Comparison of ENCODE assay signal across 9 cellular contexts in the genomic region with DNA sequence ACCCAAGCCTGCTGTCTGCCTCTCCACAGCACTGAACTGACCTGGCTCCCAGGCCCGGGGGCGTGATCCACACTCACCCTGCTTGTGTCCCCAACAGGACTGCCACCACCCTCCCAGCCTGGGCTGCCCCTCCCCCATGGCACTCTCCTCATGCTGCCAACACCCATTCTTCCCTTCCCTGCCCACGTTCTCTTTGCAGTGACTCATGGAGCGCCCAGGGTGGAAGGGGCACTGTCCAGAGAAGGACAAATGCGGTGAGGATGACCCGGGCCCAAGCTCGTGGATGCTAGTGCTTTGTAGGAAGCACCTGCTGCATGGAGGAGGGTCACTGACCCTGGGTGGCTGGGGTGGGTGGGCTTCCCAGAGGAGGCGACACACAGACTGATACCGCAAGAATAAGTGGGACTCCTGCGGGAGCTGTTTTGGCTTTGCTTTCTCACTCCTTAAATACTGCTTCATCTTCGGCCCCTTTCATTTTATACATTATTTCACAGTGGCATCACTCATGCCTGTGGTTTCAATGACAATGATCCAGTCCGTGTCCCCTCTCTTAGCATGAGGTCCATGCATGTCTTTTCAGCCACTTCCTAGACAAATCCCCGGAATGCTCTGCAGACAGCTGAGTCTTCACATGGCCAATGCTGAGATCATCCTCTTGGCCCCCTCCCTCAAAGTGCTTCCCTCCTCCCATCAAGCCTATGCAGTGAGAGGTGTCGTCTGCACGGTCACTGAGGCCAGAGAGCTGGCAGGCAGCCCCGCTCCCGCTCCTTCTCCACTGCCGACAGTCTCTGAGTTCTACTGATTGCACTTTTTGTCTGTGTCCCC. TPM values are rescaled to one million over a fixed set of nuclear protein-coding genes. Genes with fewer than 3 reads are reported as not detected.
DNase-seq lines count a peak whose midpoint lies in the region; ATAC-seq and TF ChIP-seq lines count a peak whose summit lies in the region.
"Had no signal": no experiment of that assay in that cellular context is flagged by ENCODE, and none has a peak within 500 bp of the region (broad histone marks: within the 10 kb centered on the region; RNA-seq: fewer than 3 reads in every experiment).

No MANE protein-coding gene starts in this region.

- H4K12ac ChIP-seq in trophoblast cell (ENCODE audit: low read depth, low read length): no peak overlapping the region

- H3K4ac ChIP-seq in H9 (ENCODE audit: low read depth, low read length) (no peak overlapping the region), trophoblast cell (ENCODE audit: low read depth, low read length) (no peak overlapping the region)

- peak overlapping the region; percentile 98 for H3K27ac Mint-ChIP-seq in CD8-positive, alpha-beta T cell
- H3K27ac Mint-ChIP-seq in H9: peak overlapping the region in 2 of 3 experiments; percentile 58 to 68; a peak in 3 of 7 replicates
- H3K27ac Mint-ChIP-seq in activated naive CD4-positive, alpha-beta T cell treated with anti-CD3 and anti-CD28 coated beads, Interleukin-2, amount 50 U/mL, for 72 hours: peak overlapping the region; percentile 84 to 86
- H3K27ac Mint-ChIP-seq in neural progenitor cell: peak overlapping the region; percentile 92
- H3K27ac Mint-ChIP-seq: progenitor cell of endocrine pancreas had no signal

- H3K9me3 Mint-ChIP-seq in CD8-positive, alpha-beta T cell: no peaks in the 10 kb centered on the region
- H3K9me3 Mint-ChIP-seq in H9 (no peaks in the 10 kb centered on the region), neural progenitor cell (peaks cover 15% of the 10 kb centered on the region)
- H3K9me3 Mint-ChIP-seq in activated naive CD4-positive, alpha-beta T cell treated with anti-CD3 and anti-CD28 coated beads, Interleukin-2, amount 50 U/mL, for 72 hours: no peaks in the 10 kb centered on the region

- no peak overlapping the region for H4K8ac ChIP-seq in H9 (replicated peaks; ENCODE audit: insufficient read length, low read depth, low read length)
- H4K8ac ChIP-seq in trophoblast cell (ENCODE audit: low read depth, low read length): no peak overlapping the region

- POLR2A ChIA-PET in CD8-positive, alpha-beta T cell (lab: Charles Lee): interaction anchor here (1.5 to 2.2 kb wide), 2 partner anchors 14 to 17 kb away, joined by 6 to 15 read pairs; partner anchors contain the start of gene CDK5R1

- no peaks in the 10 kb centered on the region for H3K23me2 ChIP-seq in H9 (ENCODE audit: insufficient read length, low read depth, low read length, poor library complexity, severe bottlenecking)

- no peaks in the 10 kb centered on the region for H3K27me3 Mint-ChIP-seq in CD8-positive, alpha-beta T cell (ENCODE audit: low read depth)
- H3K27me3 Mint-ChIP-seq in H9 (ENCODE audit: low read depth) (no peaks in the 10 kb centered on the region; the same call in 1 of the 2 replicates), neural progenitor cell (ENCODE audit: insufficient read depth, low read depth) (peaks cover 6% of the 10 kb centered on the region)
- H3K27me3 Mint-ChIP-seq: progenitor cell of endocrine pancreas had no signal

- H3F3A ChIP-seq in neural progenitor cell (ENCODE audit: low read depth): no peaks in the 10 kb centered on the region

- intact Hi-C loops in CD8-positive, alpha-beta T cell (cut with DNase I, micrococcal nuclease): loop anchor here in 1 of 2 experiments (5.0 kb wide), 1 partner anchor 53 kb away; no protein-coding TSS in a partner anchor

- no peak for ATAC-seq in CD8-positive, alpha-beta T cell
- peak in 1 of 2 donors; percentile 33 for ATAC-seq in activated naive CD4-positive, alpha-beta T cell treated with anti-CD3 and anti-CD28 coated beads, Interleukin-2, amount 50 U/mL, for 72 hours
- no peak for ATAC-seq in GM19397 (IDR thresholded peaks at IDR 0.05; ENCODE audit: unreplicated experiment)

- peaks cover 83% of the 10 kb centered on the region for H3K4me1 ChIP-seq in CD8-positive, alpha-beta T cell (ENCODE audit: insufficient read depth, low read length)
- H3K4me1 ChIP-seq in H9 (ENCODE audit: insufficient read depth, low read length) (no peaks in the 10 kb centered on the region), neural progenitor cell (peaks cover 5% of the 10 kb centered on the region), trophoblast cell (ENCODE audit: control insufficient read depth in 1 of 2, insufficient read depth in 2 of 2, low read length in 2 of 2) (no peaks in the 10 kb centered on the region)

- CTCF ChIA-PET in CD8-positive, alpha-beta T cell (lab: Charles Lee): interaction anchor here (1.0 to 1.6 kb wide), 9 partner anchors 8 to 104 kb away, joined by 3 to 9 read pairs (median 4); no protein-coding TSS in a partner anchor

- H2BK120ac ChIP-seq in H9 (ENCODE audit: low read depth, low read length, poor library complexity, severe bottlenecking): no peak overlapping the region
- no peak overlapping the region for H2BK120ac ChIP-seq in trophoblast cell (ENCODE audit: insufficient read depth, low read length, poor library complexity)

- no peaks in the 10 kb centered on the region for H3K79me2 ChIP-seq in H9 (ENCODE audit: insufficient read depth, low read length)
- no peaks in the 10 kb centered on the region for H3K79me2 ChIP-seq in neural progenitor cell (ENCODE audit: low read depth)
- no peaks in the 10 kb centered on the region for H3K79me2 ChIP-seq in trophoblast cell (ENCODE audit: control insufficient read depth, insufficient read depth, low read length, poor library complexity)

- no peak overlapping the region for H3K4me2 ChIP-seq in H9 (ENCODE audit: insufficient read depth, insufficient read length, low read length)
- H3K4me2 ChIP-seq in neural progenitor cell: no peak overlapping the region
- H3K4me2 ChIP-seq in trophoblast cell (ENCODE audit: low read length): no peak overlapping the region

- H3T11ph ChIP-seq in H9 (ENCODE audit: low read length): no peak overlapping the region

- no peak overlapping the region for H3K9ac ChIP-seq in H9 (ENCODE audit: extremely low read depth, insufficient read length, low read length)
- no peak overlapping the region for H3K9ac ChIP-seq in neural progenitor cell
- H3K9ac ChIP-seq in trophoblast cell (ENCODE audit: low read length): no peak overlapping the region

- peak overlapping the region; percentile 68 for H3K4me3 Mint-ChIP-seq in CD8-positive, alpha-beta T cell
- no peak overlapping the region for H3K4me3 Mint-ChIP-seq in H9
- no peak overlapping the region for H3K4me3 Mint-ChIP-seq in neural progenitor cell

- H4K20me1 ChIP-seq in H9 (ENCODE audit: control insufficient read depth, insufficient read depth, insufficient read length): no peaks in the 10 kb centered on the region
- H4K20me1 ChIP-seq in neural progenitor cell (ENCODE audit: low read depth): no peaks in the 10 kb centered on the region

- H3K18ac ChIP-seq in H9 (ENCODE audit: insufficient read length, low read depth, low read length): no peak overlapping the region
- no peak overlapping the region for H3K18ac ChIP-seq in trophoblast cell (ENCODE audit: low read length)

- no peak overlapping the region for H4K5ac ChIP-seq in H9 (ENCODE audit: insufficient read length, low read depth, low read length)

- H3K27ac ChIP-seq in CD8-positive, alpha-beta T cell (ENCODE audit: low read depth, low read length): peak overlapping the region; percentile 60
- H3K27ac ChIP-seq in H9 (ENCODE audit: insufficient read length, low read depth, low read length): no peak overlapping the region
- H3K27ac ChIP-seq in neural progenitor cell: no peak overlapping the region
- H3K27ac ChIP-seq in trophoblast cell (ENCODE audit: low read depth, low read length): no peak overlapping the region

- peak in 2 of 7 experiments; percentile 30 to 69 for DNase-seq in CD8-positive, alpha-beta T cell
- DNase-seq in H9: no peak
- no peak for DNase-seq in activated naive CD4-positive, alpha-beta T cell treated with anti-CD3 and anti-CD28 coated beads, Interleukin-2, amount 50 U/mL, for 72 hours (ENCODE audit: low spot score in 2 of 2)
- no peak for DNase-seq in neural progenitor cell (ENCODE audit: low spot score)
- no peak for DNase-seq in GDM1 (lab: John Stamatoyannopoulos, UW)
- DNase-seq in DMS114 treated with DMSO at 0.1 percent for 48 hours (lab: John Stamatoyannopoulos, UW; ENCODE audit: unreplicated experiment): no peak
- DNase-seq in trophoblast cell: no peak

- H3K23ac ChIP-seq in H9 (ENCODE audit: insufficient read length, low read depth, low read length) (no peak overlapping the region), trophoblast cell (ENCODE audit: low read length) (no peak overlapping the region)

- H2AK5ac ChIP-seq in H9 (ENCODE audit: insufficient read length, low read length): no peak overlapping the region
- H2AK5ac ChIP-seq in trophoblast cell (ENCODE audit: low read length): no peak overlapping the region

- no peak overlapping the region for H4K91ac ChIP-seq in H9 (ENCODE audit: insufficient read length, low read depth, low read length)
- H4K91ac ChIP-seq in trophoblast cell (ENCODE audit: low read depth, low read length): no peak overlapping the region

- no peak for TF ChIP-seq CTCF in CD8-positive, alpha-beta T cell (IDR thresholded peaks at IDR 0.05)
- TF ChIP-seq CTCF in H9 (conservative IDR thresholded peaks at IDR 0.05) (no peak), neural progenitor cell (IDR thresholded peaks at IDR 0.05) (no peak)

- H3K4me1 Mint-ChIP-seq in CD8-positive, alpha-beta T cell (ENCODE audit: low read depth): peaks cover 87% of the 10 kb centered on the region
- H3K4me1 Mint-ChIP-seq in H9 (peaks cover 7 to 12% of the 10 kb centered on the region in 2 experiments), neural progenitor cell (peaks cover 29% of the 10 kb centered on the region)

- peak overlapping the region; percentile 12 for H3K4me3 ChIP-seq in CD8-positive, alpha-beta T cell (ENCODE audit: low read depth, low read length)
- no peak overlapping the region for H3K4me3 ChIP-seq in neural progenitor cell
- H3K4me3 ChIP-seq in trophoblast cell (ENCODE audit: low read depth, low read length): no peak overlapping the region

- no peak overlapping the region for H2BK15ac ChIP-seq in H9 (ENCODE audit: low read depth, low read length)

- H3K36me3 ChIP-seq in CD8-positive, alpha-beta T cell (ENCODE audit: insufficient read depth, low read length): no peaks in the 10 kb centered on the region
- no peaks in the 10 kb centered on the region for H3K36me3 ChIP-seq in neural progenitor cell
- no peaks in the 10 kb centered on the region for H3K36me3 ChIP-seq in trophoblast cell (ENCODE audit: control insufficient read depth in 1 of 2, insufficient read depth in 2 of 2, low read length in 2 of 2)

- H3K14ac ChIP-seq in H9 (ENCODE audit: insufficient read depth, low read length): no peak overlapping the region; the same call in 1 of the 2 replicates
- H3K14ac ChIP-seq in trophoblast cell (ENCODE audit: low read length): no peak overlapping the region

- H2BK12ac ChIP-seq in H9 (ENCODE audit: insufficient read length, low read depth, low read length) (no peak overlapping the region), trophoblast cell (ENCODE audit: low read length) (no peak overlapping the region)

- H3K79me1 ChIP-seq in H9 (ENCODE audit: insufficient read depth, low read depth, low read length, poor library complexity, severe bottlenecking): no peaks in the 10 kb centered on the region
- no peaks in the 10 kb centered on the region for H3K79me1 ChIP-seq in trophoblast cell (ENCODE audit: low read length)

- no peak overlapping the region for H3K56ac ChIP-seq in H9 (ENCODE audit: insufficient read length, low read depth, low read length)

- H3K9me3 ChIP-seq in CD8-positive, alpha-beta T cell (ENCODE audit: low read length): no peaks in the 10 kb centered on the region
- H3K9me3 ChIP-seq in H9 (ENCODE audit: control insufficient read depth, low read depth, low read length): no peaks in the 10 kb centered on the region
- H3K9me3 ChIP-seq in neural progenitor cell (ENCODE audit: low read depth): no peaks in the 10 kb centered on the region
- no peaks in the 10 kb centered on the region for H3K9me3 ChIP-seq in trophoblast cell (ENCODE audit: insufficient read depth, low read depth, low read length)

- H2AFZ ChIP-seq in H9 (ENCODE audit: low read length): no peak overlapping the region
- H2AFZ ChIP-seq in neural progenitor cell (replicated peaks): no peak overlapping the region
- H2AFZ ChIP-seq in trophoblast cell (ENCODE audit: insufficient read depth, low read length, poor library complexity): no peak overlapping the region

- WGBS in H9 (ENCODE audit: extremely low coverage, insufficient read length, low lambda C conversion rate): no CpG with 5 or more reads among the region's 18 CpGs
- no CpG with 5 or more reads among the region's 18 CpGs for WGBS in trophoblast cell (ENCODE audit: extremely low coverage, insufficient coverage, insufficient read length)

- H3K27me3 ChIP-seq in CD8-positive, alpha-beta T cell (ENCODE audit: insufficient read depth, low read length): no peaks in the 10 kb centered on the region
- H3K27me3 ChIP-seq in H9 (ENCODE audit: insufficient read depth, low read length): no peaks in the 10 kb centered on the region
- H3K27me3 ChIP-seq in neural progenitor cell: no peaks in the 10 kb centered on the region
- H3K27me3 ChIP-seq in trophoblast cell (ENCODE audit: insufficient read depth, low read length): no peaks in the 10 kb centered on the region

- no peak overlapping the region for H2BK5ac ChIP-seq in H9 (ENCODE audit: insufficient read length, low read length)
- H2BK5ac ChIP-seq in trophoblast cell (ENCODE audit: low read depth, low read length, poor library complexity): no peak overlapping the region

- H3K36me3 Mint-ChIP-seq in CD8-positive, alpha-beta T cell: no peaks in the 10 kb centered on the region
- peaks cover 0 to 5% (median 3%) of the 10 kb centered on the region in 3 experiments; a peak in 4 of 7 replicates for H3K36me3 Mint-ChIP-seq in H9 (ENCODE audit: insufficient read depth in 1 of 3, low read depth in 3 of 3)
- H3K36me3 Mint-ChIP-seq in activated naive CD4-positive, alpha-beta T cell treated with anti-CD3 and anti-CD28 coated beads, Interleukin-2, amount 50 U/mL, for 72 hours: peaks cover 4 to 9% of the 10 kb centered on the region in 2 donors
- H3K36me3 Mint-ChIP-seq in neural progenitor cell: no peaks in the 10 kb centered on the region

- H2BK20ac ChIP-seq in H9 (ENCODE audit: low read depth, low read length, poor library complexity, severe bottlenecking): no peak overlapping the region

RNA-seq across cellular contexts. Expression of gene CDK5R1, which starts 17.6 kb away (rescaled TPM):
- 1 to 10 TPM; 5.6 to 5.9 TPM for total RNA-seq in CD8-positive, alpha-beta T cell
- total RNA-seq in H9 (2021) (10.4 and 11.4 TPM in 2 replicates), neural progenitor cell (ENCODE audit: low replicate concordance) (6.9 and 8.8 TPM in 2 replicates)
- total RNA-seq in activated naive CD4-positive, alpha-beta T cell treated with anti-CD3 and anti-CD28 coated beads, Interleukin-2, amount 50 U/mL, for 72 hours: 10 to 100 TPM; 12.4 to 15.6 TPM
- polyA plus RNA-seq in trophoblast cell (2013): 1.7 and 2.0 TPM in 2 replicates
